In genomic region chr1:175023043-175023921, GRCh38 we compare ENCODE assay signal across 1 cellular context.
A peak's percentile ranks its signal among the peaks of the same experiment; 100 is the strongest.
TF ChIP-seq lines count a peak whose summit lies in the region.

TSS of gene MRPS14 (minus strand) at chr1:175023425. CDS start at chr1:175023408, 17 bp downstream.

TF ChIP-seq in HCT116, 20 proteins besides CTCF, POLR2A, EP300 and RAD21 (continued from another document):
- TF ChIP-seq ZBTB33 (IDR thresholded peaks at IDR 0.05; ENCODE audit: extremely low read depth, insufficient replicate concordance, low read length) (peak; percentile 95), CEBPB (IDR thresholded peaks at IDR 0.05; ENCODE audit: low read depth) (no peak), ZFX (IDR thresholded peaks at IDR 0.05) (peak; percentile 48; the same call in 1 of the 2 replicates)
